8 cellular contexts compared by ENCODE assay signal in genomic region chr1:165871311-165872067, GRCh38. TPM values are rescaled to one million over a fixed set of nuclear protein-coding genes. Genes with fewer than 3 reads are reported as not detected.
DNase-seq lines count a peak whose midpoint lies in the region; ATAC-seq and TF ChIP-seq lines count a peak whose summit lies in the region.

No MANE protein-coding gene starts in this region.

- H3K36me3 ChIP-seq in brain microvascular endothelial cell (replicated peaks): no peaks in the 10 kb centered on the region

- peak; percentile 90 for ATAC-seq in GM21447 (IDR thresholded peaks at IDR 0.05; ENCODE audit: unreplicated experiment)

- TF ChIP-seq CTCF in brain microvascular endothelial cell (IDR thresholded peaks at IDR 0.05; ENCODE audit: low read depth, low read length, missing control alignments): peak; percentile 60
- TF ChIP-seq CTCF in type B pancreatic cell (conservative IDR thresholded peaks at IDR 0.05): peak; percentile 66

- H3K4me1 Mint-ChIP-seq in T-helper 2 cell treated with Interferon-gamma antibody and Interleukin-4, amounts not matched to agents 5 μg/mL and 100 μg/mL, for 36 hours (ENCODE audit: low read depth): peaks cover 60% of the 10 kb centered on the region
- peaks cover 9% of the 10 kb centered on the region for H3K4me1 Mint-ChIP-seq in type B pancreatic cell (ENCODE audit: unreplicated experiment)

- peak overlapping the region; percentile 76 for H3K4me3 Mint-ChIP-seq in T-helper 2 cell treated with Interferon-gamma antibody and Interleukin-4, amounts not matched to agents 5 μg/mL and 100 μg/mL, for 36 hours
- no peak overlapping the region for H3K4me3 Mint-ChIP-seq in type B pancreatic cell

- no peaks in the 10 kb centered on the region for H3K27me3 ChIP-seq in brain microvascular endothelial cell (replicated peaks)

- in situ Hi-C loops in brain microvascular endothelial cell (cut with HindIII; ENCODE audit: low pct_ligation_motif_present, low sequenced_read_pairs): no loop called here

- H3K27me3 Mint-ChIP-seq in T-helper 2 cell treated with Interferon-gamma antibody and Interleukin-4, amounts not matched to agents 5 μg/mL and 100 μg/mL, for 36 hours (ENCODE audit: low read depth): no peaks in the 10 kb centered on the region
- H3K27me3 Mint-ChIP-seq in type B pancreatic cell: no peaks in the 10 kb centered on the region

- DNase-seq in GDM1 (lab: John Stamatoyannopoulos, UW): peak; percentile 91
- DNase-seq in HT1080 (ENCODE audit: low read depth): peak; percentile 85
- peak; percentile 64 for DNase-seq in T-helper 2 cell treated with Interferon-gamma antibody and Interleukin-4, amounts not matched to agents 5 μg/mL and 100 μg/mL, for 36 hours (ENCODE audit: low spot score)
- DNase-seq in brain microvascular endothelial cell: peak; percentile 52
- peak; percentile 59 to 76 for DNase-seq in lung microvascular endothelial cell (ENCODE audit: low read depth in 2 of 2)
- no peak for DNase-seq in type B pancreatic cell (ENCODE audit: extremely low spot score, unreplicated experiment)
- DNase-seq in cortex of kidney (lab: John Stamatoyannopoulos, UW): no peak

- H3K9me3 Mint-ChIP-seq in T-helper 2 cell treated with Interferon-gamma antibody and Interleukin-4, amounts not matched to agents 5 μg/mL and 100 μg/mL, for 36 hours: no peaks in the 10 kb centered on the region
- H3K9me3 Mint-ChIP-seq in type B pancreatic cell: peaks cover 21% of the 10 kb centered on the region

- no peak overlapping the region for H3K27ac ChIP-seq in brain microvascular endothelial cell

- H3K36me3 Mint-ChIP-seq in T-helper 2 cell treated with Interferon-gamma antibody and Interleukin-4, amounts not matched to agents 5 μg/mL and 100 μg/mL, for 36 hours (ENCODE audit: low read depth): peaks cover 7% of the 10 kb centered on the region
- H3K36me3 Mint-ChIP-seq in type B pancreatic cell: peaks cover 33% of the 10 kb centered on the region

- H3K27ac Mint-ChIP-seq in T-helper 2 cell treated with Interferon-gamma antibody and Interleukin-4, amounts not matched to agents 5 μg/mL and 100 μg/mL, for 36 hours: peak overlapping the region; percentile 82
- H3K27ac Mint-ChIP-seq in type B pancreatic cell: no peak overlapping the region

- H3K4me3 ChIP-seq in brain microvascular endothelial cell (ENCODE audit: low read depth, low read length): no peak overlapping the region

RNA-seq across cellular contexts. Expression of gene UCK2, which starts 44.1 kb away (rescaled TPM):
- total RNA-seq in HT1080 (2014; rRNA removed; shearing (Covaris generic)): 133 and 148 TPM in 2 replicates
- 75.8 and 80.1 TPM in 2 replicates for polyA plus RNA-seq in HT1080 (2015; cell fraction: cytosol; rRNA removed)
- 60.9 and 63.7 TPM in 2 replicates for polyA plus RNA-seq in HT1080 (2015; cell fraction: nucleus; rRNA removed)
- 50.8 and 53.4 TPM in 2 replicates for total RNA-seq in lung microvascular endothelial cell
- 34.9 and 59.3 TPM in 2 replicates for total RNA-seq in type B pancreatic cell (ENCODE audit: low replicate concordance)

Comparison
In these comparisons a context has a peak if more than half of its experiments do, and no peak if none do; other contexts are left out.
1. DNase-seq: peak in GDM1 (single experiment), HT1080 (single experiment), T-helper 2 cell treated with Interferon-gamma antibody and Interleukin-4, amounts not matched to agents 5 μg/mL and 100 μg/mL, for 36 hours (single experiment), brain microvascular endothelial cell (single experiment) and lung microvascular endothelial cell (2 of 2); none in type B pancreatic cell (single experiment) and cortex of kidney (single experiment).